In genomic region chr2:65298089-65298488, GRCh38 we compare ENCODE assay signal across 2 cellular contexts.
TF ChIP-seq lines count a peak whose summit lies in the region.

No MANE protein-coding gene starts in this region.

TF ChIP-seq in IMR-90, 13 proteins besides CTCF, POLR2A, EP300 and RAD21:
- TF ChIP-seq MAFK (IDR thresholded peaks at IDR 0.05; ENCODE audit: low read depth, low read length): no peak
- TF ChIP-seq CEBPB (IDR thresholded peaks at IDR 0.05; ENCODE audit: low read depth, low read length): no peak
- TF ChIP-seq MXI1 (IDR thresholded peaks at IDR 0.05; ENCODE audit: borderline replicate concordance, low read depth, low read length): no peak

TF ChIP-seq in K562, 482 proteins besides CTCF, POLR2A, EP300 and RAD21:
- TF ChIP-seq SPI1 (IDR thresholded peaks at IDR 0.05; ENCODE audit: borderline replicate concordance, low read depth, low read length): peak; percentile 80
- TF ChIP-seq ZNF398 (CRISPR knock-in tag; IDR thresholded peaks at IDR 0.05): no peak
